Comparison of ENCODE assay signal across 18 cellular contexts in the genomic region with DNA sequence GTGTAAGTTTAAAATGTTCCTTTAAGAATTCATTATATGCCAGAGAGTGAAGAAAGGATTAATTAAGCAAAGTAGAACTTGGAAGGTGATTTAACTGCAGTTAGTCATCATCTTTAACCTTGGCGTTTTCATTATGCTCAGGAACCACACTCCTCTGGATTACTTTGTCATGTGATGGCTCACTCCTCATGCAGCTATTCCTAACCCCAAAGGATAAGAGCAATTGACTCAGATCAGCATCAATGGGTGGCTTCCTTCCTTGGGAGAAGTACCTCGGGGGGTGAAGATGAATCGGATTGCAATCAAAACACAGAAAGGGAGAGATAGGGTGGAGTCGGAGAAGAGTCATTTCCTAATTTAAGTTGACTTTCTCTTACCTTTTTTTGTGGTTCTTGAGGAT.
DNase-seq lines count a peak whose midpoint lies in the region; ATAC-seq and TF ChIP-seq lines count a peak whose summit lies in the region.
"Had no signal": no experiment of that assay in that cellular context is flagged by ENCODE, and none has a peak within 500 bp of the region (broad histone marks: within the 10 kb centered on the region; RNA-seq: fewer than 3 reads in every experiment).

No MANE protein-coding gene starts in this region.

- H3K4me3 Mint-ChIP-seq in chondrocyte (ENCODE audit: unreplicated experiment) = no peak overlapping the region
- H3K4me3 Mint-ChIP-seq in activated T-cell treated with anti-CD3 and anti-CD28 coated beads, Interleukin-2, amount 50 U/mL, for 4 hours = no peak overlapping the region
- H3K4me3 Mint-ChIP-seq: activated T-cell treated with anti-CD3 and anti-CD28 coated beads, Interleukin-2, amount 50 U/mL, for 24 hours; naive B cell had no signal

- no peaks in the 10 kb centered on the region for H3K36me3 ChIP-seq in MG63
- H3K36me3 ChIP-seq: adrenal gland, BE2C, heart right ventricle, transverse colon had no signal

- no peak overlapping the region for H3K4me3 ChIP-seq in AG10803 (ENCODE audit: low read length)
- no peak overlapping the region for H3K4me3 ChIP-seq in MG63
- H3K4me3 ChIP-seq: adrenal gland, heart right ventricle, transverse colon had no signal

- peak overlapping the region; percentile 6 for H3K27ac Mint-ChIP-seq in chondrocyte (ENCODE audit: unreplicated experiment)
- H3K27ac Mint-ChIP-seq: activated T-cell treated with anti-CD3 and anti-CD28 coated beads, Interleukin-2, amount 50 U/mL, for 24 hours; naive B cell had no signal

- H3K36me3 Mint-ChIP-seq in chondrocyte (ENCODE audit: low read depth) = peaks cover 6% of the 10 kb centered on the region
- no peaks in the 10 kb centered on the region for H3K36me3 Mint-ChIP-seq in activated T-cell treated with anti-CD3 and anti-CD28 coated beads, Interleukin-2, amount 50 U/mL, for 4 hours (ENCODE audit: insufficient read depth)

- DNase-seq in AG10803 (ENCODE audit: low read depth) (peak; percentile 76), MG63 (peak; percentile 52), chondrocyte (ENCODE audit: low spot score) (no peak), kidney glomerular epithelial cell (lab: John Stamatoyannopoulos, UW) (peak; percentile 60), KG1 (lab: John Stamatoyannopoulos, UW) (no peak), NCI-H1417 treated with DMSO at 0.1 percent for 48 hours (lab: John Stamatoyannopoulos, UW) (no peak)
- DNase-seq in activated T-cell treated with anti-CD3 and anti-CD28 coated beads, Interleukin-2, amount 50 U/mL, for 4 hours = no peak
- DNase-seq: activated CD4-positive, CD25-positive, alpha-beta regulatory T cell treated with anti-CD3 and anti-CD28 coated beads, Interleukin-2, amount 50 U/mL, for 72 hours; activated T-cell treated with anti-CD3 and anti-CD28 coated beads, Interleukin-2, amount 50 U/mL, for 24 hours; BE2C; heart right ventricle; left ventricle myocardium superior; naive B cell; NCI-H2171; stimulated activated CD4-positive, alpha-beta T cell treated with anti-CD3 and anti-CD28 coated beads, Interleukin-2, amount 100 ng/mL, for 24 hours; transverse colon had no signal

- TF ChIP-seq CTCF in AG10803 (conservative IDR thresholded peaks at IDR 0.05; ENCODE audit: low read length) = no peak
- no peak for TF ChIP-seq CTCF in chondrocyte (IDR thresholded peaks at IDR 0.05)

- ATAC-seq in activated T-cell treated with anti-CD3 and anti-CD28 coated beads, Interleukin-2, amount 50 U/mL, for 4 hours = no peak
- ATAC-seq in HG02938 (IDR thresholded peaks at IDR 0.05; ENCODE audit: unreplicated experiment) = no peak
- ATAC-seq: left ventricle myocardium superior had no signal

- H3K9me3 ChIP-seq in MG63 = peaks cover 5% of the 10 kb centered on the region; the same call in 1 of the 2 replicates
- H3K9me3 ChIP-seq: BE2C had no signal

- H3K4me1 Mint-ChIP-seq in chondrocyte (ENCODE audit: low read depth) = peaks cover 10% of the 10 kb centered on the region
- no peaks in the 10 kb centered on the region for H3K4me1 Mint-ChIP-seq in activated T-cell treated with anti-CD3 and anti-CD28 coated beads, Interleukin-2, amount 50 U/mL, for 4 hours (ENCODE audit: low read depth)
- H3K4me1 Mint-ChIP-seq: naive B cell had no signal

- H3K27me3 ChIP-seq in MG63 = no peaks in the 10 kb centered on the region
- H3K27me3 ChIP-seq: adrenal gland, heart right ventricle, transverse colon had no signal

- H3K9me3 Mint-ChIP-seq in chondrocyte (ENCODE audit: low read depth) = peaks cover 16% of the 10 kb centered on the region
- peaks cover 9% of the 10 kb centered on the region for H3K9me3 Mint-ChIP-seq in activated T-cell treated with anti-CD3 and anti-CD28 coated beads, Interleukin-2, amount 50 U/mL, for 4 hours

- no peaks in the 10 kb centered on the region for H3K27me3 Mint-ChIP-seq in chondrocyte (ENCODE audit: low read depth)
- peaks cover 2% of the 10 kb centered on the region for H3K27me3 Mint-ChIP-seq in activated T-cell treated with anti-CD3 and anti-CD28 coated beads, Interleukin-2, amount 50 U/mL, for 4 hours (ENCODE audit: low read depth)

Comparison
In these comparisons a context has a peak if more than half of its experiments do, and no peak if none do; other contexts are left out.
1. DNase-seq: peak in AG10803 (single experiment), MG63 (single experiment) and kidney glomerular epithelial cell (single experiment); none in chondrocyte (single experiment), activated T-cell treated with anti-CD3 and anti-CD28 coated beads, Interleukin-2, amount 50 U/mL, for 4 hours (single experiment), KG1 (single experiment) and NCI-H1417 treated with DMSO at 0.1 percent for 48 hours (single experiment).